ENCODE assay signal across 8 cellular contexts in the genomic region with DNA sequence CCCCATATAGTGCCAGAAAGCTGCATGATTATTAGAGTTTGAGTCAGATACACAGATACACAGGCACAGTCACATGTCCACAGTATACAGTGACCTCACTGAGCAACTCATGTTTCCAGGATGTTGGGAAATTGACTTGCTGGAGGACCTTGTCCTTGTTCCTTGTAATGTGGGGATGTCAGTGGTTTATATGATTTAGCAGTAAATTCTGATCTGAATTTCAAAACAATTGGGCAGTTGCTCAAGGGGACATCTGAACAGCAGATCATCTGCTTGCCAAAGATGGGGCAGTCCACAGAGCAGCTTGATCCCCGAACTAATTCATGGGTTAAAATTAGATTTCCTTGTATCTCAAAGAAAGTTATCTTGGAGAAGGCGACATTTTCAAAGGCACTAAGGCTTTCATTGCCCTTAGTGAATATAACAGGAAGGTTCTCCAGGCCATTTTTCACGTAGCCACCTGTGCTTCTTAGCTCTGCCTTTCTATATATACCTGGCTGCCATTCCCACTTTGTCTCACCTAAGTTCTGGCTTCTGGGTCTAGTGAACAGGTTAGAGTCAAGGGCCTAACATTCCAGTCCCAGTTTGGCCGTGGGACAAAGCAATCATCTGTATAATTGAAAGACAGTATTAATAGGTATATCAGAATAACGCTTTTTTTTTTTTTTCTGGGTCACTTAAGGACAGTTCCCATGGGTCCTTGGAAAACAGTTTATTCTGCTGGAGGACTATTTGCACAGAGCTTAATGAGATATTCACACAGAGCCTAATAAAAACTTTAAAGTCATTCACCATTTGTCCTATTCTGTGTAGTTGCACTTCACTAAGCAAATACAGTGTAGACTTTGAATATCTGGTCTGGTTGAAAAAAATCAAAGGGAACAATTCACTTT.
DNase-seq lines count a peak whose midpoint lies in the region; ATAC-seq and TF ChIP-seq lines count a peak whose summit lies in the region.

No MANE protein-coding gene starts in this region.

- H3K9me3 ChIP-seq in Panc1 (ENCODE audit: control insufficient read depth, insufficient read depth, low read depth, low read length) (no peaks in the 10 kb centered on the region), smooth muscle cell (replicated peaks; ENCODE audit: low read depth) (no peaks in the 10 kb centered on the region)

- DNase-seq in H4 (ENCODE audit: low spot score) (peak; percentile 90), Panc1 (ENCODE audit: low read depth, low spot score) (no peak), foreskin melanocyte (peak; percentile 86), smooth muscle cell (lab: John Stamatoyannopoulos, UW; ENCODE audit: unreplicated experiment) (no peak), NCI-H1436 (lab: John Stamatoyannopoulos, UW) (no peak)
- no peak for DNase-seq in NK-92 treated with Interleukin-12 subunit alpha and Interleukin-12 subunit beta, amount 100 ng/mL, for 24 hours (lab: John Stamatoyannopoulos, UW)

- in situ Hi-C loops in Panc1 (cut with HindIII; ENCODE audit: low pct_unique_long_range_greater_than_20kb, low sequenced_read_pairs) = no loop called here

- no peak overlapping the region for H2AFZ ChIP-seq in smooth muscle cell (ENCODE audit: low read depth)

- CTCF ChIA-PET in Panc1 (lab: Charles Lee) = no interaction called here

- H3K4me1 ChIP-seq in Panc1 (ENCODE audit: control insufficient read depth, insufficient read depth, low read length) = peaks cover 14% of the 10 kb centered on the region
- peaks cover 5% of the 10 kb centered on the region for H3K4me1 ChIP-seq in smooth muscle cell (ENCODE audit: low read depth)

- peak overlapping the region; percentile 58 for H3K9ac ChIP-seq in smooth muscle cell (ENCODE audit: low read depth)

- TF ChIP-seq CTCF in Panc1 (IDR thresholded peaks at IDR 0.05) = no peak
- TF ChIP-seq CTCF in smooth muscle cell (IDR thresholded peaks at IDR 0.05; ENCODE audit: borderline replicate concordance, insufficient read depth, poor library complexity, severe bottlenecking) = no peak

- intact Hi-C loops in Panc1 (cut with micrococcal nuclease; ENCODE audit: unreplicated experiment) = no loop called here

- POLR2A ChIA-PET in Panc1 (lab: Charles Lee) = no interaction called here

- H3K4me2 ChIP-seq in smooth muscle cell = peak overlapping the region; percentile 55

- H3K27me3 ChIP-seq in Panc1 (ENCODE audit: control insufficient read depth, insufficient read depth, low read length) (no peaks in the 10 kb centered on the region), smooth muscle cell (ENCODE audit: low read depth) (no peaks in the 10 kb centered on the region)

- ATAC-seq in Panc1 = peak; percentile 63; the same call in 1 of the 2 replicates
- ATAC-seq in GM21360 (IDR thresholded peaks at IDR 0.05; ENCODE audit: unreplicated experiment) = no peak
- ATAC-seq in GM21717 (IDR thresholded peaks at IDR 0.05; ENCODE audit: unreplicated experiment) = no peak

- H3K36me3 ChIP-seq in Panc1 (ENCODE audit: control insufficient read depth, insufficient read depth, low read length) (no peaks in the 10 kb centered on the region), smooth muscle cell (ENCODE audit: low read depth) (no peaks in the 10 kb centered on the region)

- no peak overlapping the region for H3K4me3 ChIP-seq in Panc1 (ENCODE audit: low read depth in 2 of 2, low read length in 2 of 2)
- H3K4me3 ChIP-seq in smooth muscle cell = no peak overlapping the region

- whole genome bisulfite sequencing in smooth muscle cell (ENCODE audit: low lambda C conversion rate) = 91% methylated on average over 5 of the region's 5 CpGs

- BruUV-seq in Panc1 (replicated peaks; lab: Mats Ljungman, UMichigan) = no TSS peak

- H3K27ac ChIP-seq in Panc1 (ENCODE audit: low read length) (peak overlapping the region; percentile 60), smooth muscle cell (ENCODE audit: low read depth) (peak overlapping the region; percentile 90)

- H3F3A ChIP-seq in smooth muscle cell (ENCODE audit: low read depth) = peaks cover 6% of the 10 kb centered on the region

- no peaks in the 10 kb centered on the region for H3K79me2 ChIP-seq in smooth muscle cell (ENCODE audit: low read depth)

- no peaks in the 10 kb centered on the region for H4K20me1 ChIP-seq in smooth muscle cell (ENCODE audit: low read depth)

Comparison
In these comparisons a context has a peak if more than half of its experiments do, and no peak if none do; other contexts are left out.
1. DNase-seq: peak in H4 (single experiment) and foreskin melanocyte (single experiment); none in Panc1 (single experiment), smooth muscle cell (single experiment), NK-92 treated with Interleukin-12 subunit alpha and Interleukin-12 subunit beta, amount 100 ng/mL, for 24 hours (single experiment) and NCI-H1436 (single experiment).